In genomic region chr2:9532421-9532820, GRCh38 we compare ENCODE assay signal across 36 cellular contexts.
"Had no signal": no experiment of that assay in that cellular context is flagged by ENCODE, and none has a peak within 500 bp of the region (broad histone marks: within the 10 kb centered on the region; RNA-seq: fewer than 3 reads in every experiment).

No MANE protein-coding gene starts in this region.

- H3K9me3 ChIP-seq: ascending aorta, Peyer's patch had no signal

- H3K27ac Mint-ChIP-seq: activated CD4-positive, alpha-beta memory T cell treated with anti-CD3 and anti-CD28 coated beads, Interleukin-2, amount 10 ng/mL, durations not matched to agents 7 days and 5 days; activated CD8-positive, alpha-beta memory T cell treated with anti-CD3 and anti-CD28 coated beads, Interleukin-2, amount 10 ng/mL, durations not matched to agents 7 days and 5 days; activated naive CD4-positive, alpha-beta T cell treated with anti-CD3 and anti-CD28 coated beads, Interleukin-2, amount 50 U/mL, for 24 hours; activated naive CD8-positive, alpha-beta T cell treated with anti-CD3 and anti-CD28 coated beads, Interleukin-2, amount 10 ng/mL, durations not matched to agents 7 days and 5 days; activated T-cell treated with anti-CD3 and anti-CD28 coated beads, Interleukin-2, amount 50 U/mL, for 72 hours; activated T-helper 2 cell treated with anti-CD3 and anti-CD28 coated beads, Interferon-gamma antibody, Interleukin-2, Interleukin-4, amounts not matched to agents 10 μg/mL and 5 μg/mL and 100 μg/mL, durations not matched to agents 14 hours and 24 hours and 36 hours had no signal

- H3K9ac ChIP-seq: KMS-11 had no signal

- H3K27me3 Mint-ChIP-seq: activated CD4-positive, alpha-beta memory T cell treated with anti-CD3 and anti-CD28 coated beads, Interleukin-2, amount 10 ng/mL, durations not matched to agents 7 days and 5 days; activated CD8-positive, alpha-beta memory T cell treated with anti-CD3 and anti-CD28 coated beads, Interleukin-2, amount 10 ng/mL, durations not matched to agents 7 days and 5 days; activated naive CD4-positive, alpha-beta T cell treated with anti-CD3 and anti-CD28 coated beads, Interleukin-2, amount 50 U/mL, for 24 hours; activated naive CD8-positive, alpha-beta T cell treated with anti-CD3 and anti-CD28 coated beads, Interleukin-2, amount 10 ng/mL, durations not matched to agents 7 days and 5 days; brain had no signal

- H3K4me3 Mint-ChIP-seq: activated CD4-positive, alpha-beta memory T cell treated with anti-CD3 and anti-CD28 coated beads, Interleukin-2, amount 10 ng/mL, durations not matched to agents 7 days and 5 days; activated CD8-positive, alpha-beta memory T cell treated with anti-CD3 and anti-CD28 coated beads, Interleukin-2, amount 10 ng/mL, durations not matched to agents 7 days and 5 days; activated naive CD4-positive, alpha-beta T cell treated with anti-CD3 and anti-CD28 coated beads, Interleukin-2, amount 50 U/mL, for 24 hours; activated naive CD8-positive, alpha-beta T cell treated with anti-CD3 and anti-CD28 coated beads, Interleukin-2, amount 10 ng/mL, durations not matched to agents 7 days and 5 days; activated T-cell treated with anti-CD3 and anti-CD28 coated beads, Interleukin-2, amount 50 U/mL, for 72 hours; brain had no signal

- H3K4me2 ChIP-seq: KMS-11 had no signal

- ATAC-seq: activated CD8-positive, alpha-beta memory T cell treated with anti-CD3 and anti-CD28 coated beads, Interleukin-2, amount 10 ng/mL, durations not matched to agents 7 days and 5 days; activated T-cell treated with anti-CD3 and anti-CD28 coated beads, Interleukin-2, amount 50 U/mL, for 72 hours; PC-3; Right ventricle myocardium inferior had no signal

- H3K4me1 ChIP-seq: Peyer's patch had no signal

- H3K4me3 ChIP-seq: ascending aorta, Peyer's patch had no signal

- H3K27ac ChIP-seq: ascending aorta, KMS-11, Peyer's patch, WERI-Rb-1 had no signal

- H3K27me3 ChIP-seq: ascending aorta, Peyer's patch had no signal

- H3K9me3 Mint-ChIP-seq: activated CD4-positive, alpha-beta memory T cell treated with anti-CD3 and anti-CD28 coated beads, Interleukin-2, amount 10 ng/mL, durations not matched to agents 7 days and 5 days; activated naive CD4-positive, alpha-beta T cell treated with anti-CD3 and anti-CD28 coated beads, Interleukin-2, amount 50 U/mL, for 24 hours; activated naive CD8-positive, alpha-beta T cell treated with anti-CD3 and anti-CD28 coated beads, Interleukin-2, amount 10 ng/mL, durations not matched to agents 7 days and 5 days; activated T-cell treated with anti-CD3 and anti-CD28 coated beads, Interleukin-2, amount 50 U/mL, for 72 hours; activated T-helper 2 cell treated with anti-CD3 and anti-CD28 coated beads, Interferon-gamma antibody, Interleukin-2, Interleukin-4, amounts not matched to agents 10 μg/mL and 5 μg/mL and 100 μg/mL, durations not matched to agents 14 hours and 24 hours and 36 hours; brain had no signal

- DNase-seq: activated CD4-positive, alpha-beta memory T cell treated with anti-CD3 and anti-CD28 coated beads, Interleukin-2, amount 10 ng/mL, durations not matched to agents 7 days and 5 days; activated CD4-positive, alpha-beta T cell treated with anti-CD3 and anti-CD28 coated beads for 1 hour; activated CD4-positive, alpha-beta T cell treated with anti-CD3 and anti-CD28 coated beads for 48 hours; activated CD4-positive, CD25-positive, alpha-beta regulatory T cell; activated CD8-positive, alpha-beta memory T cell treated with anti-CD3 and anti-CD28 coated beads for 24 hours; activated CD8-positive, alpha-beta memory T cell treated with anti-CD3 and anti-CD28 coated beads, Interleukin-2, amount 10 ng/mL, durations not matched to agents 7 days and 5 days; activated CD8-positive, alpha-beta memory T cell treated with anti-CD3 and anti-CD28 coated beads, Interleukin-2, amount 50 U/mL, for 48 hours; activated gamma-delta T cell; activated naive CD4-positive, alpha-beta T cell treated with Interleukin-2 at 50 U/mL for 16 hours; activated naive CD8-positive, alpha-beta T cell treated with anti-CD3 and anti-CD28 coated beads, Interleukin-2, amount 10 ng/mL, durations not matched to agents 7 days and 5 days; activated T-cell treated with anti-CD3 and anti-CD28 coated beads, Interleukin-2, amount 50 U/mL, for 72 hours; amygdala; central memory CD4-positive, alpha-beta T cell; NCI-H1092 treated with DMSO at 0.1 percent for 48 hours; NCI-H1417 treated with DMSO at 0.1 percent for 48 hours; NCI-H187 treated with DMSO at 0.1 percent for 48 hours; NCI-H2081; NCI-H510A; NCI-H526; NCI-H748 treated with DMSO at 0.1 percent for 48 hours; NK-92 treated with Interleukin-12 subunit alpha and Interleukin-12 subunit beta, amount 100 ng/mL, for 24 hours; PC-3; Peyer's patch; RPMI8226; SIG-M5; SW 1271; T-helper 1 cell; T-helper 2 cell; T-helper 9 cell; WERI-Rb-1 had no signal
